24 cellular contexts compared by ENCODE assay signal in the genomic region with DNA sequence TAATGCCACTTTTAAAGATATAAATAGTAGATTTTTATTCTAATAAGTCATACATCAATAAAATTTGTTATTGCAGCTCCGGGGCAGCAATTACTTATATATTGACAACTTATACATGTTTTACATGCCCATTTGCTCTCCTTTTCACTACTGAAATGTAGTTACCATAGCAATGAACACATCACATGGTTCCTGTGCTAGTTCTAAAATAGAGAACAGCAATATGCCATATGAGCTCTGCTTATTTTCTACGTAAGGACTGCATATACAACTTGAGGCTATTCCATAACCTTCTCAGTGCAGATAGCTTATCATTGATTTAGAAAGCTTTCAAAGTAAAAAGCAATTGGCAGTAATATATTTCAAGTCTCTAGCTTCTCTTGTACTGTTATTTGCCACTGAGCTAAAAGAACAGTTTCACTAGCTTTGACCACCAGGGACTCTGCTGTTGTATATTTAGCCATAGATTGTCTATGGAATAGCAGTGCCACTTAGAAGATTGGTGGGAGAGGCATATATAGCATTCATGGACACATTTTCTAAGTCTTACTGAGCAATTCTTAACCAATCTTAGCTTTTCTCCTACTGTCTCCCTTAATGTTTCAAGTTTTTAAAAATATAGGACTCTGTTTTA.
DNase-seq lines count a peak whose midpoint lies in the region; ATAC-seq, FAIRE-seq and TF ChIP-seq lines count a peak whose summit lies in the region.
"Had no signal": no experiment of that assay in that cellular context is flagged by ENCODE, and none has a peak within 500 bp of the region (broad histone marks: within the 10 kb centered on the region; RNA-seq: fewer than 3 reads in every experiment).

No MANE protein-coding gene starts in this region.

- CTCF ChIA-PET in PC-3 (lab: Charles Lee), result interaction anchor here (0.6 to 0.9 kb wide), 3 partner anchors 197 to 218 kb away, joined by 3 to 4 read pairs (median 3); no protein-coding TSS in a partner anchor

- H3K4me1 ChIP-seq in PC-3 (ENCODE audit: insufficient read depth, low read length) (no peaks in the 10 kb centered on the region), breast epithelium (no peaks in the 10 kb centered on the region), mucosa of descending colon (ENCODE audit: low read depth) (no peaks in the 10 kb centered on the region)

- TF ChIP-seq RAD21 in neural cell (conservative IDR thresholded peaks at IDR 0.05), result peak; percentile 55

- TF ChIP-seq POLR2A in H54 (IDR thresholded peaks at IDR 0.05; ENCODE audit: low read depth, low read length), result no peak
- TF ChIP-seq POLR2A in breast epithelium (IDR thresholded peaks at IDR 0.05), result no peak

- no peak overlapping the region for H3K27ac Mint-ChIP-seq in activated T-cell treated with anti-CD3 and anti-CD28 coated beads, Interleukin-2, amount 50 U/mL, for 72 hours
- H3K27ac Mint-ChIP-seq: B cell; CD14-positive monocyte; CD4-positive, alpha-beta T cell; CD8-positive, alpha-beta memory T cell had no signal

- H3K9me3 ChIP-seq in PC-3 (ENCODE audit: low read length) (no peaks in the 10 kb centered on the region), neural cell (ENCODE audit: low read length) (no peaks in the 10 kb centered on the region), breast epithelium (no peaks in the 10 kb centered on the region), mucosa of descending colon (no peaks in the 10 kb centered on the region)

- intact Hi-C loops in PC-3 (cut with micrococcal nuclease) (no loop called here), breast epithelium (cut with DNase I; ENCODE audit: low total_unique reads) (no loop called here), mucosa of descending colon (cut with DNase I, micrococcal nuclease) (no loop called here)

- peak; percentile 16 for TF ChIP-seq EP300 in neural cell (conservative IDR thresholded peaks at IDR 0.05; ENCODE audit: poor library complexity, severe bottlenecking)

- H2AFZ ChIP-seq in PC-3 (ENCODE audit: low read length), result no peak overlapping the region
- H2AFZ ChIP-seq in neural cell (ENCODE audit: low read depth, low read length), result no peak overlapping the region

- H3K9me2 ChIP-seq in PC-3 (replicated peaks; ENCODE audit: low read length) (no peaks in the 10 kb centered on the region), neural cell (ENCODE audit: insufficient read depth, low read length) (no peaks in the 10 kb centered on the region)

- H4K20me1 ChIP-seq in PC-3 (ENCODE audit: low read length) (no peaks in the 10 kb centered on the region), neural cell (ENCODE audit: insufficient read depth) (no peaks in the 10 kb centered on the region)
- H4K20me1 ChIP-seq: BLaER1 had no signal

- no peak overlapping the region for H3K27ac ChIP-seq in PC-3 (ENCODE audit: low read length)
- peak overlapping the region; percentile 51 for H3K27ac ChIP-seq in cingulate gyrus (ENCODE audit: low read depth, low read length)
- peak overlapping the region; percentile 65 for H3K27ac ChIP-seq in neural cell (ENCODE audit: low read length)
- no peak overlapping the region for H3K27ac ChIP-seq in breast epithelium
- H3K27ac ChIP-seq: 22Rv1, BLaER1 had no signal

- TF ChIP-seq CTCF in PC-3 (conservative IDR thresholded peaks at IDR 0.05; ENCODE audit: low read depth, low read length) (no peak), neural cell (IDR thresholded peaks at IDR 0.05; ENCODE audit: poor library complexity, severe bottlenecking) (peak; percentile 51), breast epithelium (IDR thresholded peaks at IDR 0.05) (no peak), mucosa of descending colon (IDR thresholded peaks at IDR 0.05) (no peak)

- H3K9me3 Mint-ChIP-seq in activated T-cell treated with anti-CD3 and anti-CD28 coated beads, Interleukin-2, amount 50 U/mL, for 72 hours, result no peaks in the 10 kb centered on the region
- H3K9me3 Mint-ChIP-seq: CD14-positive monocyte; CD4-positive, alpha-beta T cell; CD8-positive, alpha-beta memory T cell had no signal

- ATAC-seq in PC-3 (peak; percentile 50), GM19463 (IDR thresholded peaks at IDR 0.05; ENCODE audit: unreplicated experiment) (no peak), mucosa of descending colon (no peak)
- no peak for ATAC-seq in activated T-cell treated with anti-CD3 and anti-CD28 coated beads, Interleukin-2, amount 50 U/mL, for 72 hours (replicated peaks in 1 of 2)
- ATAC-seq: GM12878 had no signal

- no peak overlapping the region for H3K4me3 Mint-ChIP-seq in activated T-cell treated with anti-CD3 and anti-CD28 coated beads, Interleukin-2, amount 50 U/mL, for 72 hours
- H3K4me3 Mint-ChIP-seq: B cell; CD14-positive monocyte; CD4-positive, alpha-beta T cell; CD8-positive, alpha-beta memory T cell had no signal

- peaks cover 18% of the 10 kb centered on the region for H3K4me1 Mint-ChIP-seq in activated T-cell treated with anti-CD3 and anti-CD28 coated beads, Interleukin-2, amount 50 U/mL, for 72 hours (ENCODE audit: low read depth)
- H3K4me1 Mint-ChIP-seq: B cell; CD14-positive monocyte; CD8-positive, alpha-beta memory T cell had no signal

- H3K9ac ChIP-seq in PC-3 (ENCODE audit: low read length) (no peak overlapping the region), neural cell (ENCODE audit: low read length) (no peak overlapping the region)
- H3K9ac ChIP-seq: BLaER1 had no signal

- H3K27me3 ChIP-seq in PC-3 (ENCODE audit: low read length) (no peaks in the 10 kb centered on the region), neural cell (ENCODE audit: insufficient read depth, low read depth, low read length) (no peaks in the 10 kb centered on the region), breast epithelium (no peaks in the 10 kb centered on the region)
- H3K27me3 ChIP-seq: BLaER1 had no signal

- POLR2A ChIA-PET in PC-3 (lab: Charles Lee; ENCODE audit: unreplicated experiment), result interaction anchor here (0.6 kb wide), 1 partner anchor 85 kb away, joined by 3 read pairs; no protein-coding TSS in a partner anchor

- no TSS peak for BruUV-seq in PC-3 (replicated peaks; lab: Mats Ljungman, UMichigan)

- peak; percentile 60 for FAIRE-seq in H54 (lab: Jason Lieb, UNC)
- FAIRE-seq: A204.1, D721Med, GM12878 had no signal

- no peaks in the 10 kb centered on the region for H3K27me3 Mint-ChIP-seq in activated T-cell treated with anti-CD3 and anti-CD28 coated beads, Interleukin-2, amount 50 U/mL, for 72 hours (ENCODE audit: low read depth)
- H3K27me3 Mint-ChIP-seq: B cell; CD4-positive, alpha-beta T cell; CD8-positive, alpha-beta memory T cell had no signal

- H3K36me3 ChIP-seq in PC-3 (ENCODE audit: low read depth, low read length) (0 out of 2 replicates have a peak, but pooled peaks cover 3% of the 10 kb centered on the region), neural cell (ENCODE audit: insufficient read depth, low read length) (no peaks in the 10 kb centered on the region), breast epithelium (no peaks in the 10 kb centered on the region), mucosa of descending colon (ENCODE audit: low read depth) (no peaks in the 10 kb centered on the region)

- no peak overlapping the region for H3K4me3 ChIP-seq in PC-3 (ENCODE audit: low read length)
- H3K4me3 ChIP-seq in neural cell (ENCODE audit: low read length), result peak overlapping the region; percentile 31
- no peak overlapping the region for H3K4me3 ChIP-seq in breast epithelium
- no peak overlapping the region for H3K4me3 ChIP-seq in mucosa of descending colon
- H3K4me3 ChIP-seq: BLaER1, GM12878 had no signal

- H3K79me2 ChIP-seq in PC-3 (ENCODE audit: low read length) (no peaks in the 10 kb centered on the region), neural cell (replicated peaks; ENCODE audit: insufficient read depth, low read length) (no peaks in the 10 kb centered on the region)

- H3K4me2 ChIP-seq in PC-3 (ENCODE audit: low read length) (no peak overlapping the region), neural cell (ENCODE audit: low read length) (peak overlapping the region; percentile 71)
- H3K4me2 ChIP-seq: BLaER1 had no signal

- DNase-seq in H54 (ENCODE audit: insufficient read length, low spot score), result no peak
- no peak for DNase-seq in PC-3
- DNase-seq in activated T-cell treated with anti-CD3 and anti-CD28 coated beads, Interleukin-2, amount 50 U/mL, for 72 hours, result no peak
- no peak for DNase-seq in breast epithelium (ENCODE audit: low spot score in 2 of 2)
- no peak for DNase-seq in mucosa of descending colon
- DNase-seq: CD4-positive, alpha-beta T cell; CD8-positive, alpha-beta memory T cell; DMS 273 treated with DMSO at 0.1 percent for 48 hours; DMS79; EL; GDM1; GOT3; H7; HCEC 1CT had no signal

- H3K36me3 Mint-ChIP-seq in activated T-cell treated with anti-CD3 and anti-CD28 coated beads, Interleukin-2, amount 50 U/mL, for 72 hours (ENCODE audit: insufficient read depth in 2 of 2), result peaks cover 2 to 8% of the 10 kb centered on the region in 2 donors

- H3F3A ChIP-seq in PC-3 (ENCODE audit: low read length, unreplicated experiment) (no peaks in the 10 kb centered on the region), neural cell (ENCODE audit: insufficient read depth, low read length, poor library complexity, severe bottlenecking) (peaks cover 4% of the 10 kb centered on the region)

TF ChIP-seq in neural cell, 6 proteins besides CTCF, POLR2A, EP300 and RAD21 (continues in another document):
- TF ChIP-seq POLR2AphosphoS5 (IDR thresholded peaks at IDR 0.05) (peak; percentile 36), SMC3 (conservative IDR thresholded peaks at IDR 0.05; ENCODE audit: poor library complexity) (peak; percentile 39), EZH2 (IDR thresholded peaks at IDR 0.05; ENCODE audit: borderline replicate concordance, insufficient read depth, low read length, poor library complexity, severe bottlenecking) (no peak)

Comparison
In these comparisons a context has a peak if more than half of its experiments do, and no peak if none do; other contexts are left out.
1. H3K27ac ChIP-seq: peak in cingulate gyrus (single experiment) and neural cell (single experiment); none in PC-3 (single experiment) and breast epithelium (0 of 2).